ENCODE assay signal across 10 cellular contexts in the genomic region with DNA sequence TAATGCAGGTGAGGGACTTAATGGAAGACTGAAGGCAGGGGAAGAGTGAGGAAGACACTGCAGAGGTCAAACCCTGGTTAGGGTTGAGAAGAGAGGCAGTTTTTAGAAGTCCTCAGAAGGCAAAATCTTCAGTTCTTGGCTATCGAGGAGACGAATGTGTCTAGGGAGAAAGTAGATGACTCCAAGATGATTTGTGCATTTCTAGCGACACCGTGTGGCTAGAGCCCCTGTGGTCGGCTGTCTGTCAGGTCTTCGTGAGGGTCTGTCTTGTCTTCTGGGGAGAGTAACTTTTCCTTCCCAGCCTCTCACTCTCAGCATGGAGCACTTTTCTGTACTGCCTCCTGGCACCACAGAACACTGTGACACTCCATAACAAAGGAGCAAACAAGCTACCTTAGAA.
DNase-seq lines count a peak whose midpoint lies in the region; ATAC-seq and TF ChIP-seq lines count a peak whose summit lies in the region.
"Had no signal": no experiment of that assay in that cellular context is flagged by ENCODE, and none has a peak within 500 bp of the region (broad histone marks: within the 10 kb centered on the region; RNA-seq: fewer than 3 reads in every experiment).

No MANE protein-coding gene starts in this region.

- H3K9me3 Mint-ChIP-seq in nephron, result no peaks in the 10 kb centered on the region
- H3K9me3 Mint-ChIP-seq in stimulated activated memory B cell treated with anti-CD40 and anti-IgM and Interleukin-4, amounts not matched to agents 10 μg/mL and 1 μg/mL and 100 μg/mL, for 72 hours, result peaks cover 3% of the 10 kb centered on the region

- in situ Hi-C loops in mammary epithelial cell (cut with MboI; ENCODE audit: low sequenced_read_pairs in 2 of 2), result loop anchor here in 1 of 2 donors (10.0 kb wide), 1 partner anchor 264 kb away; no protein-coding TSS in a partner anchor

- H3K79me2 ChIP-seq in mammary epithelial cell (ENCODE audit: insufficient read depth, low read length), result no peaks in the 10 kb centered on the region

- no peak overlapping the region for H3K4me3 Mint-ChIP-seq in nephron
- no peak overlapping the region for H3K4me3 Mint-ChIP-seq in stimulated activated memory B cell treated with anti-CD40 and anti-IgM and Interleukin-4, amounts not matched to agents 10 μg/mL and 1 μg/mL and 100 μg/mL, for 72 hours

- no peaks in the 10 kb centered on the region for H3K36me3 Mint-ChIP-seq in nephron (ENCODE audit: low read depth)
- no peaks in the 10 kb centered on the region for H3K36me3 Mint-ChIP-seq in stimulated activated memory B cell treated with anti-CD40 and anti-IgM and Interleukin-4, amounts not matched to agents 10 μg/mL and 1 μg/mL and 100 μg/mL, for 72 hours
- H3K36me3 Mint-ChIP-seq: activated naive CD4-positive, alpha-beta T cell treated with anti-CD3 and anti-CD28 coated beads, Interleukin-2, amount 50 U/mL, for 72 hours had no signal

- H2AFZ ChIP-seq in mammary epithelial cell (ENCODE audit: low read depth, low read length), result no peak overlapping the region

- POLR2A ChIA-PET in A673 (lab: Charles Lee; ENCODE audit: low non-redundant PET), result interaction anchor here (0.6 to 0.7 kb wide), 2 partner anchors 23 to 138 kb away, joined by 3 read pairs; no protein-coding TSS in a partner anchor

- no peak for ATAC-seq in HG02610 (IDR thresholded peaks at IDR 0.05; ENCODE audit: unreplicated experiment)
- no peak for ATAC-seq in stimulated activated memory B cell treated with anti-CD40 and anti-IgM and Interleukin-4, amounts not matched to agents 10 μg/mL and 1 μg/mL and 100 μg/mL, for 72 hours
- ATAC-seq in HG03045 (IDR thresholded peaks at IDR 0.05; ENCODE audit: unreplicated experiment), result no peak
- ATAC-seq: activated naive CD4-positive, alpha-beta T cell treated with anti-CD3 and anti-CD28 coated beads, Interleukin-2, amount 50 U/mL, for 72 hours had no signal

- peak; percentile 75 for TF ChIP-seq CTCF in A673 (conservative IDR thresholded peaks at IDR 0.05; ENCODE audit: low read depth, low read length)
- peak; percentile 33 for TF ChIP-seq CTCF in GM12865 (IDR thresholded peaks at IDR 0.05; ENCODE audit: insufficient read depth, low read depth, low read length, missing control alignments)
- TF ChIP-seq CTCF in NB4 (IDR thresholded peaks at IDR 0.05; ENCODE audit: low read depth, low read length), result peak; percentile 62
- TF ChIP-seq CTCF in mammary epithelial cell (conservative IDR thresholded peaks at IDR 0.05 in 1 of 2, IDR thresholded peaks at IDR 0.05 in 1 of 2; ENCODE audit: extremely low read depth in 1 of 2, insufficient read depth in 1 of 2, low read depth in 1 of 2, low read length in 2 of 2), result peak; percentile 27 to 35
- TF ChIP-seq CTCF in nephron (IDR thresholded peaks at IDR 0.05; ENCODE audit: unreplicated experiment in 3 of 3), result peak; percentile 25 to 51 (median 26)

- BruUV-seq in A673 (replicated peaks; lab: Mats Ljungman, UMichigan) (no TSS peak), mammary epithelial cell (replicated peaks; lab: Mats Ljungman, UMichigan) (no TSS peak)

- no peak overlapping the region for H3K9ac ChIP-seq in mammary epithelial cell (ENCODE audit: insufficient read depth, low read length)

- dilution Hi-C loops in mammary epithelial cell (cut with HindIII; ENCODE audit: low sequenced_read_pairs), result no loop called here

- 24% methylated on average over 6 of the region's 6 CpGs for WGBS in mammary epithelial cell (ENCODE audit: low coverage, missing lambda C conversion rate)

- no peak overlapping the region for H3K4me3 ChIP-seq in A673 (ENCODE audit: low read depth, low read length, poor library complexity, severe bottlenecking)
- no peak overlapping the region for H3K4me3 ChIP-seq in GM12865 (ENCODE audit: low read depth, low read length)
- H3K4me3 ChIP-seq in NB4 (ENCODE audit: low read depth, low read length), result no peak overlapping the region
- H3K4me3 ChIP-seq in mammary epithelial cell (replicated peaks in 1 of 3; ENCODE audit: insufficient read depth in 1 of 3, low read depth in 2 of 3, low read length in 3 of 3), result no peak overlapping the region
- H3K4me3 ChIP-seq: skin epidermis had no signal

- no peaks in the 10 kb centered on the region for H3K36me3 ChIP-seq in A673 (ENCODE audit: insufficient read depth, low read length, poor library complexity, severe bottlenecking)
- H3K36me3 ChIP-seq in mammary epithelial cell (ENCODE audit: insufficient read depth, low read length), result no peaks in the 10 kb centered on the region

- H3K9me3 ChIP-seq in A673 (ENCODE audit: low read depth, low read length, poor library complexity, severe bottlenecking) (no peaks in the 10 kb centered on the region), mammary epithelial cell (replicated peaks; ENCODE audit: insufficient read depth, low read length) (no peaks in the 10 kb centered on the region)

- H3K27ac Mint-ChIP-seq in nephron, result no peak overlapping the region
- no peak overlapping the region for H3K27ac Mint-ChIP-seq in stimulated activated memory B cell treated with anti-CD40 and anti-IgM and Interleukin-4, amounts not matched to agents 10 μg/mL and 1 μg/mL and 100 μg/mL, for 72 hours
- H3K27ac Mint-ChIP-seq: activated naive CD4-positive, alpha-beta T cell treated with anti-CD3 and anti-CD28 coated beads, Interleukin-2, amount 50 U/mL, for 72 hours had no signal

- no peaks in the 10 kb centered on the region for H3K27me3 ChIP-seq in A673 (replicated peaks; ENCODE audit: insufficient read depth, low read depth, low read length, poor library complexity)
- no peaks in the 10 kb centered on the region for H3K27me3 ChIP-seq in mammary epithelial cell (ENCODE audit: insufficient read depth, low read length)

- no peak overlapping the region for H3K4me2 ChIP-seq in mammary epithelial cell (ENCODE audit: insufficient read depth, low read depth, low read length)

- TF ChIP-seq POLR2A in NB4 (IDR thresholded peaks at IDR 0.05; ENCODE audit: extremely low read depth, insufficient read length), result no peak

- H3K4me1 ChIP-seq in A673 (ENCODE audit: insufficient read depth, low read length, poor library complexity, severe bottlenecking) (no peaks in the 10 kb centered on the region), mammary epithelial cell (ENCODE audit: insufficient read depth, low read length) (no peaks in the 10 kb centered on the region)

- peak; percentile 80 for DNase-seq in A673 (ENCODE audit: low spot score)
- DNase-seq in GM12865 (ENCODE audit: low read depth), result peak; percentile 26
- DNase-seq in NB4 (ENCODE audit: low read depth), result peak; percentile 56
- peak; percentile 24 for DNase-seq in mammary epithelial cell

- CTCF ChIA-PET in A673 (lab: Charles Lee), result interaction anchor here (0.9 to 1.0 kb wide), 2 partner anchors 142 to 270 kb away, joined by 3 to 4 read pairs; no protein-coding TSS in a partner anchor
- CTCF ChIA-PET in mammary epithelial cell (lab: Charles Lee; ENCODE audit: low non-redundant PET), result no interaction called here

- intact Hi-C loops in A673 (cut with micrococcal nuclease; ENCODE audit: unreplicated experiment) (loop anchor here (1.0 to 2.0 kb wide), 3 partner anchors 142 to 270 kb away; no protein-coding TSS in a partner anchor), mammary epithelial cell (cut with micrococcal nuclease) (loop anchor here (1.0 to 2.0 kb wide), 2 partner anchors 142 to 270 kb away; no protein-coding TSS in a partner anchor)

- H4K20me1 ChIP-seq in mammary epithelial cell (ENCODE audit: insufficient read depth, low read length), result no peaks in the 10 kb centered on the region

- H3K27me3 Mint-ChIP-seq in nephron (ENCODE audit: low read depth), result no peaks in the 10 kb centered on the region
- H3K27me3 Mint-ChIP-seq in stimulated activated memory B cell treated with anti-CD40 and anti-IgM and Interleukin-4, amounts not matched to agents 10 μg/mL and 1 μg/mL and 100 μg/mL, for 72 hours, result peaks cover 16% of the 10 kb centered on the region

- H3K27ac ChIP-seq in A673 (ENCODE audit: low read depth, low read length, poor library complexity, severe bottlenecking) (no peak overlapping the region), mammary epithelial cell (ENCODE audit: insufficient read depth, low read depth, low read length) (no peak overlapping the region)
- H3K27ac ChIP-seq: skin epidermis had no signal

- no peaks in the 10 kb centered on the region for H3K4me1 Mint-ChIP-seq in nephron
- H3K4me1 Mint-ChIP-seq in stimulated activated memory B cell treated with anti-CD40 and anti-IgM and Interleukin-4, amounts not matched to agents 10 μg/mL and 1 μg/mL and 100 μg/mL, for 72 hours, result peaks cover 7% of the 10 kb centered on the region

Comparison
In these comparisons a context has a peak if more than half of its experiments do, and no peak if none do; other contexts are left out.
1. DNase-seq: peak in every context shown above with its lines; median percentile 80 in A673; 56 in NB4; 26 in GM12865; 24 in mammary epithelial cell.